ENCODE assay signal across 11 cellular contexts in genomic region chr2:75539955-75540716, GRCh38. TPM values are rescaled to one million over a fixed set of nuclear protein-coding genes. Genes with fewer than 3 reads are reported as not detected.
"Had no signal": no experiment of that assay in that cellular context is flagged by ENCODE, and none has a peak within 500 bp of the region (broad histone marks: within the 10 kb centered on the region; RNA-seq: fewer than 3 reads in every experiment).

No MANE protein-coding gene starts in this region.

- H3K4me3 ChIP-seq: breast epithelium, prostate gland had no signal

- H3K4me1 Mint-ChIP-seq: activated CD4-positive, alpha-beta T cell treated with anti-CD3 and anti-CD28 coated beads for 36 hours; activated naive CD8-positive, alpha-beta T cell treated with anti-CD3 and anti-CD28 coated beads, Interleukin-2, amount 10 ng/mL, durations not matched to agents 7 days and 5 days had no signal

- H3K4me1 ChIP-seq: breast epithelium, prostate gland had no signal

- H3K27ac ChIP-seq: breast epithelium, prostate gland, WERI-Rb-1 had no signal

- DNase-seq: activated CD4-positive, alpha-beta T cell treated with anti-CD3 and anti-CD28 coated beads for 36 hours; activated CD8-positive, alpha-beta memory T cell treated with anti-CD3 and anti-CD28 coated beads, Interleukin-2, amount 50 U/mL, for 4 hours; activated CD8-positive, alpha-beta T cell treated with anti-CD3 and anti-CD28 coated beads for 36 hours; activated naive CD8-positive, alpha-beta T cell treated with anti-CD3 and anti-CD28 coated beads, Interleukin-2, amount 10 ng/mL, durations not matched to agents 7 days and 5 days; activated T-cell treated with anti-CD3 and anti-CD28 coated beads, Interleukin-2, amount 50 U/mL, for 72 hours; aorta; occipital lobe; WERI-Rb-1 had no signal

- ATAC-seq: activated CD4-positive, alpha-beta T cell treated with anti-CD3 and anti-CD28 coated beads for 36 hours; activated CD8-positive, alpha-beta T cell treated with anti-CD3 and anti-CD28 coated beads for 36 hours; activated T-cell treated with anti-CD3 and anti-CD28 coated beads, Interleukin-2, amount 50 U/mL, for 72 hours; natural killer cell treated with Interleukin-12 subunit alpha and Interleukin-12 subunit beta and Interleukin-15 and Interleukin-18, amount 100 ng/mL, for 72 hours had no signal

- H3K27ac Mint-ChIP-seq: activated CD4-positive, alpha-beta T cell treated with anti-CD3 and anti-CD28 coated beads for 36 hours; activated CD8-positive, alpha-beta T cell treated with anti-CD3 and anti-CD28 coated beads for 36 hours; activated naive CD8-positive, alpha-beta T cell treated with anti-CD3 and anti-CD28 coated beads, Interleukin-2, amount 10 ng/mL, durations not matched to agents 7 days and 5 days; activated T-cell treated with anti-CD3 and anti-CD28 coated beads, Interleukin-2, amount 50 U/mL, for 72 hours; natural killer cell treated with Interleukin-12 subunit alpha and Interleukin-12 subunit beta and Interleukin-15 and Interleukin-18, amount 100 ng/mL, for 72 hours had no signal

- H3K36me3 Mint-ChIP-seq: activated naive CD8-positive, alpha-beta T cell treated with anti-CD3 and anti-CD28 coated beads, Interleukin-2, amount 10 ng/mL, durations not matched to agents 7 days and 5 days; natural killer cell treated with Interleukin-12 subunit alpha and Interleukin-12 subunit beta and Interleukin-15 and Interleukin-18, amount 100 ng/mL, for 72 hours had no signal

- H3K27me3 ChIP-seq: breast epithelium had no signal

- H3K36me3 ChIP-seq: breast epithelium, prostate gland, WERI-Rb-1 had no signal

- H3K4me3 Mint-ChIP-seq: activated CD4-positive, alpha-beta T cell treated with anti-CD3 and anti-CD28 coated beads for 36 hours; activated CD8-positive, alpha-beta T cell treated with anti-CD3 and anti-CD28 coated beads for 36 hours; activated naive CD8-positive, alpha-beta T cell treated with anti-CD3 and anti-CD28 coated beads, Interleukin-2, amount 10 ng/mL, durations not matched to agents 7 days and 5 days; activated T-cell treated with anti-CD3 and anti-CD28 coated beads, Interleukin-2, amount 50 U/mL, for 72 hours; natural killer cell treated with Interleukin-12 subunit alpha and Interleukin-12 subunit beta and Interleukin-15 and Interleukin-18, amount 100 ng/mL, for 72 hours had no signal

- H3K9me3 ChIP-seq: breast epithelium, prostate gland had no signal

RNA-seq across cellular contexts. Expression of gene EVA1A, which starts 20.6 kb away (rescaled TPM):
- total RNA-seq: activated naive CD8-positive, alpha-beta T cell treated with anti-CD3 and anti-CD28 coated beads, Interleukin-2, amount 10 ng/mL, durations not matched to agents 7 days and 5 days; natural killer cell treated with Interleukin-12 subunit alpha and Interleukin-12 subunit beta and Interleukin-15 and Interleukin-18, amount 100 ng/mL, for 72 hours had no signal
